20 cellular contexts compared by ENCODE assay signal in genomic region chr10:13356392-13356791, GRCh38. TPM values are rescaled to one million over a fixed set of nuclear protein-coding genes. Genes with fewer than 3 reads are reported as not detected.
DNase-seq lines count a peak whose midpoint lies in the region; ATAC-seq, FAIRE-seq and TF ChIP-seq lines count a peak whose summit lies in the region.
"Had no signal": no experiment of that assay in that cellular context is flagged by ENCODE, and none has a peak within 500 bp of the region (broad histone marks: within the 10 kb centered on the region; RNA-seq: fewer than 3 reads in every experiment).

No MANE protein-coding gene starts in this region.

- no peaks in the 10 kb centered on the region for H3K79me1 ChIP-seq in H1 (ENCODE audit: low read depth, low read length)

- no peak overlapping the region for H3K4ac ChIP-seq in H1 (replicated peaks; ENCODE audit: insufficient read length, low read depth, low read length)

- no peaks in the 10 kb centered on the region for H3K79me2 ChIP-seq in H1 (ENCODE audit: control insufficient read depth in 1 of 2, insufficient read depth in 2 of 2, low read length in 2 of 2)

- no peak overlapping the region for H2BK120ac ChIP-seq in H1 (replicated peaks; ENCODE audit: low read depth, low read length)

- no peak overlapping the region for H3K18ac ChIP-seq in H1 (ENCODE audit: extremely low read depth, low read length)

- no peak overlapping the region for H3K14ac ChIP-seq in H1 (ENCODE audit: insufficient read length)

- H2BK5ac ChIP-seq in H1 (ENCODE audit: low read depth, low read length) = no peak overlapping the region

- peaks cover 2% of the 10 kb centered on the region for H3K27me3 Mint-ChIP-seq in activated naive CD8-positive, alpha-beta T cell treated with anti-CD3 and anti-CD28 coated beads, Interleukin-2, amount 50 U/mL, for 24 hours
- H3K27me3 Mint-ChIP-seq in activated naive CD8-positive, alpha-beta T cell treated with anti-CD3 and anti-CD28 coated beads for 36 hours = no peaks in the 10 kb centered on the region
- peaks cover 33% of the 10 kb centered on the region for H3K27me3 Mint-ChIP-seq in progenitor cell of endocrine pancreas

- H3K36me3 Mint-ChIP-seq in activated naive CD8-positive, alpha-beta T cell treated with anti-CD3 and anti-CD28 coated beads, Interleukin-2, amount 50 U/mL, for 24 hours (ENCODE audit: low read depth) = no peaks in the 10 kb centered on the region
- no peaks in the 10 kb centered on the region for H3K36me3 Mint-ChIP-seq in activated naive CD8-positive, alpha-beta T cell treated with anti-CD3 and anti-CD28 coated beads for 36 hours
- no peaks in the 10 kb centered on the region for H3K36me3 Mint-ChIP-seq in progenitor cell of endocrine pancreas (ENCODE audit: insufficient read depth)
- H3K36me3 Mint-ChIP-seq: CD8-positive, alpha-beta T cell had no signal

- peak overlapping the region; percentile 15 for H3K27ac Mint-ChIP-seq in activated naive CD8-positive, alpha-beta T cell treated with anti-CD3 and anti-CD28 coated beads, Interleukin-2, amount 50 U/mL, for 24 hours
- H3K27ac Mint-ChIP-seq in activated naive CD8-positive, alpha-beta T cell treated with anti-CD3 and anti-CD28 coated beads for 36 hours = no peak overlapping the region
- peak overlapping the region; percentile 4 for H3K27ac Mint-ChIP-seq in progenitor cell of endocrine pancreas
- H3K27ac Mint-ChIP-seq: CD8-positive, alpha-beta T cell; HFFc6 had no signal

- H3K23me2 ChIP-seq in H1 (ENCODE audit: low read depth, low read length) = peaks cover 5% of the 10 kb centered on the region; the same call in 1 of the 2 replicates

- H3K27me3 ChIP-seq in H1 (replicated peaks in 1 of 4; ENCODE audit: control insufficient read depth in 3 of 4, extremely low read depth in 1 of 4, insufficient read depth in 3 of 4, low read length in 3 of 4) = no peaks in the 10 kb centered on the region

- H3K4me3 ChIP-seq in HEK293 (ENCODE audit: low read depth, low read length) (no peak overlapping the region), H1 (ENCODE audit: extremely low read depth in 1 of 4, insufficient read depth in 2 of 4, low read depth in 3 of 4, low read length in 4 of 4) (no peak overlapping the region)

- H3K4me1 ChIP-seq in HEK293 (ENCODE audit: control insufficient read depth, insufficient read depth, low read length) (no peaks in the 10 kb centered on the region), H1 (replicated peaks in 1 of 4; ENCODE audit: control insufficient read depth in 3 of 4, insufficient read depth in 4 of 4, low read length in 3 of 4) (peaks cover 11 to 20% (median 16%) of the 10 kb centered on the region in 4 experiments)

- H2BK12ac ChIP-seq in H1 (ENCODE audit: low read depth, low read length) = peak overlapping the region; percentile 42; the same call in 1 of the 2 replicates

- no peak overlapping the region for H3K27ac ChIP-seq in HEK293 (ENCODE audit: extremely low read depth, low read depth, low read length)
- H3K27ac ChIP-seq in H1 (ENCODE audit: low read depth, low read length) = no peak overlapping the region

- no peak for DNase-seq in activated naive CD8-positive, alpha-beta T cell treated with anti-CD3 and anti-CD28 coated beads, Interleukin-2, amount 50 U/mL, for 24 hours
- DNase-seq in activated naive CD8-positive, alpha-beta T cell treated with anti-CD3 and anti-CD28 coated beads for 36 hours = no peak
- DNase-seq in H1 (ENCODE audit: low read depth in 1 of 2, low spot score in 2 of 2) (no peak), progenitor cell of endocrine pancreas (ENCODE audit: low spot score, unreplicated experiment) (no peak), DMS53 (lab: John Stamatoyannopoulos, UW) (no peak), glomerular visceral epithelial cell (ENCODE audit: extremely low spot score) (no peak)
- DNase-seq: C1 segment of cervical spinal cord; Caco-2; CD8-positive, alpha-beta T cell; DMS153; DMS79; EL; GF-D8; H9; HFFc6 had no signal

- CTCF ChIA-PET in HEK293 (lab: Yijun Ruan, JAX) (interaction anchor here (0.6 kb wide), 1 partner anchor 58 kb away, joined by 3 read pairs; no protein-coding TSS in a partner anchor), H1 (lab: Charles Lee; ENCODE audit: partially characterized antibody) (interaction anchor here (1.1 to 1.9 kb wide), 2 partner anchors 16 to 173 kb away, joined by 3 to 7 read pairs; no protein-coding TSS in a partner anchor)

- no peak for TF ChIP-seq RAD21 in H1 (IDR thresholded peaks at IDR 0.05 in 1 of 2, conservative IDR thresholded peaks at IDR 0.05 in 1 of 2; ENCODE audit: low read depth in 2 of 2, low read length in 2 of 2)

- H3K23ac ChIP-seq in H1 (ENCODE audit: insufficient read length) = no peak overlapping the region

- no peak overlapping the region for H3K4me2 ChIP-seq in H1 (ENCODE audit: insufficient read depth in 1 of 2, low read depth in 2 of 2, low read length in 2 of 2)

- peak overlapping the region; percentile 55; the same call in 1 of the 2 replicates for H2AK5ac ChIP-seq in H1 (ENCODE audit: low read depth, low read length)

- no peak overlapping the region for H4K91ac ChIP-seq in H1 (replicated peaks; ENCODE audit: insufficient read length, low read length)

- ATAC-seq in activated naive CD8-positive, alpha-beta T cell treated with anti-CD3 and anti-CD28 coated beads, Interleukin-2, amount 50 U/mL, for 24 hours = no peak
- ATAC-seq in GM21529 (IDR thresholded peaks at IDR 0.05; ENCODE audit: unreplicated experiment) = no peak
- ATAC-seq: CD8-positive, alpha-beta T cell; HCT116 had no signal

- TF ChIP-seq CTCF in HEK293 (tag by site-specific recombination; IDR thresholded peaks at IDR 0.05) (no peak), H1 (IDR thresholded peaks at IDR 0.05; ENCODE audit: control extremely low read depth in 1 of 3, insufficient read depth in 1 of 3, low read depth in 1 of 3, low read length in 3 of 3) (no peak), progenitor cell of endocrine pancreas (IDR thresholded peaks at IDR 0.05; ENCODE audit: unreplicated experiment) (no peak)

- no peaks in the 10 kb centered on the region for H3K9me3 Mint-ChIP-seq in activated naive CD8-positive, alpha-beta T cell treated with anti-CD3 and anti-CD28 coated beads, Interleukin-2, amount 50 U/mL, for 24 hours
- no peaks in the 10 kb centered on the region for H3K9me3 Mint-ChIP-seq in activated naive CD8-positive, alpha-beta T cell treated with anti-CD3 and anti-CD28 coated beads for 36 hours
- no peaks in the 10 kb centered on the region for H3K9me3 Mint-ChIP-seq in progenitor cell of endocrine pancreas (ENCODE audit: low read depth)
- H3K9me3 Mint-ChIP-seq: CD8-positive, alpha-beta T cell; H9; HFFc6 had no signal

- peaks cover 10% of the 10 kb centered on the region for H3K4me1 Mint-ChIP-seq in activated naive CD8-positive, alpha-beta T cell treated with anti-CD3 and anti-CD28 coated beads, Interleukin-2, amount 50 U/mL, for 24 hours
- peaks cover 15% of the 10 kb centered on the region for H3K4me1 Mint-ChIP-seq in activated naive CD8-positive, alpha-beta T cell treated with anti-CD3 and anti-CD28 coated beads for 36 hours
- no peaks in the 10 kb centered on the region for H3K4me1 Mint-ChIP-seq in progenitor cell of endocrine pancreas (ENCODE audit: low read depth)

- TF ChIP-seq EP300 in H1 (IDR thresholded peaks at IDR 0.05; ENCODE audit: borderline replicate concordance in 1 of 2, low read depth in 2 of 2, low read length in 2 of 2) = no peak

- no peak overlapping the region for H4K5ac ChIP-seq in H1 (ENCODE audit: insufficient read length, low read depth, low read length)

- H3K4me3 Mint-ChIP-seq in activated naive CD8-positive, alpha-beta T cell treated with anti-CD3 and anti-CD28 coated beads, Interleukin-2, amount 50 U/mL, for 24 hours = no peak overlapping the region
- H3K4me3 Mint-ChIP-seq in activated naive CD8-positive, alpha-beta T cell treated with anti-CD3 and anti-CD28 coated beads for 36 hours = no peak overlapping the region
- no peak overlapping the region for H3K4me3 Mint-ChIP-seq in progenitor cell of endocrine pancreas (ENCODE audit: low read depth)
- H3K4me3 Mint-ChIP-seq: CD8-positive, alpha-beta T cell; H9; HFFc6 had no signal

- H3K9ac ChIP-seq in H1 (replicated peaks in 1 of 4; ENCODE audit: extremely low read depth in 1 of 4, low read depth in 3 of 4, low read length in 3 of 4) = no peak overlapping the region

- FAIRE-seq in H1 (lab: Jason Lieb, UNC) = no peak
- FAIRE-seq: GM12891, GM18507 had no signal

- H3K36me3 ChIP-seq in HEK293 (ENCODE audit: control insufficient read depth in 2 of 2, insufficient read depth in 1 of 2, low read length in 2 of 2) = no peaks in the 10 kb centered on the region
- H3K36me3 ChIP-seq in H1 (ENCODE audit: control insufficient read depth in 2 of 4, insufficient read depth in 4 of 4, low read length in 3 of 4) = no peaks in the 10 kb centered on the region

- no peak overlapping the region for H4K8ac ChIP-seq in H1 (ENCODE audit: extremely low read depth, insufficient read depth, low read length)

- peak overlapping the region; percentile 11; the same call in 1 of the 2 replicates for H2AFZ ChIP-seq in H1 (ENCODE audit: low read length)

- no peak overlapping the region for H3K56ac ChIP-seq in H1 (replicated peaks; ENCODE audit: insufficient read length, low read depth, low read length)

- WGBS in H1 (ENCODE audit: extremely low coverage in 1 of 2, insufficient coverage in 1 of 2, insufficient read length in 1 of 2, insufficient replicate concordance in 2 of 2, low coverage in 1 of 2, low lambda C conversion rate in 2 of 2, missing lambda C conversion rate in 1 of 2), 2 experiments = 88% methylated on average over 4 of the region's 4 CpGs; no CpG with 5 or more reads in 1 of the 2 experiments

- no peaks in the 10 kb centered on the region for H4K20me1 ChIP-seq in H1 (replicated peaks in 1 of 2; ENCODE audit: control insufficient read depth in 1 of 2, insufficient read depth in 2 of 2, low read length in 2 of 2)

- POLR2A ChIA-PET in HEK293 (lab: Yijun Ruan, JAX) (no interaction called here), H1 (lab: Charles Lee; ENCODE audit: partially characterized antibody) (no interaction called here)

- no peak overlapping the region for H2BK15ac ChIP-seq in H1 (ENCODE audit: low read length)

- H3K9me3 ChIP-seq in HEK293 (ENCODE audit: control insufficient read depth, insufficient read depth, low read depth, low read length) (no peaks in the 10 kb centered on the region), H1 (ENCODE audit: insufficient read depth in 2 of 2, low read depth in 1 of 2, low read length in 1 of 2) (no peaks in the 10 kb centered on the region)
- H3K9me3 ChIP-seq: Caco-2 had no signal

- TF ChIP-seq POLR2A in H1 (IDR thresholded peaks at IDR 0.05; ENCODE audit: control extremely low read depth in 1 of 2, low read depth in 2 of 2, low read length in 2 of 2) = no peak

- peak overlapping the region; percentile 68; the same call in 1 of the 2 replicates for H2BK20ac ChIP-seq in H1 (ENCODE audit: low read length)

RNA-seq across cellular contexts. Expression of gene SEPHS1, which starts 8.3 kb away (rescaled TPM):
- 10 to 100 TPM; 66.5 to 68.7 TPM for total RNA-seq in activated naive CD8-positive, alpha-beta T cell treated with anti-CD3 and anti-CD28 coated beads for 36 hours
- total RNA-seq in H1 (2021; fragmentation: NEBNext Ultra II Directional; extraction: Animal tissue kit (Norgen Biotek cat#: 25700)) = 633 and 683 TPM in 2 replicates
- polyA plus RNA-seq in H1 (2011; rRNA removed) = 226 and 270 TPM in 2 replicates
- polyA plus RNA-seq in H1 (2011; cell fraction: cytosol; rRNA removed) = 306 TPM
- polyA plus RNA-seq in H1 (2011; cell fraction: nucleus; rRNA removed) = 172 TPM
- 405 to 543 TPM (median 471 TPM) in 4 replicates for polyA plus RNA-seq in H1 (2012, experiment 1 of 2)
- polyA plus RNA-seq in H1 (2012, experiment 2 of 2) = 233 TPM
- polyA plus RNA-seq in H1 (2013, experiment 1 of 2) = 405 TPM
- polyA plus RNA-seq in H1 (2013, experiment 2 of 2) = 460 TPM
- polyA minus RNA-seq in H1 (2011; rRNA and poly(A)+ RNA removed) = 647 and 831 TPM in 2 replicates
- polyA minus RNA-seq in H1 (2011; cell fraction: cytosol; rRNA and poly(A)+ RNA removed) = 256 TPM
- 193 TPM for polyA minus RNA-seq in H1 (2011; cell fraction: nucleus; rRNA and poly(A)+ RNA removed)
- total RNA-seq in progenitor cell of endocrine pancreas = 117 and 127 TPM in 2 replicates

RNA-seq across cellular contexts. Expression of gene PHYH, which starts 56.5 kb away (rescaled TPM):
- total RNA-seq in activated naive CD8-positive, alpha-beta T cell treated with anti-CD3 and anti-CD28 coated beads for 36 hours = 10 to 100 TPM; 14.4 to 16.6 TPM
- 22.7 and 23.2 TPM in 2 replicates for total RNA-seq in H1 (2021; fragmentation: NEBNext Ultra II Directional; extraction: Animal tissue kit (Norgen Biotek cat#: 25700))
- polyA plus RNA-seq in H1 (2011; rRNA removed) = 22.0 and 22.9 TPM in 2 replicates
- polyA plus RNA-seq in H1 (2011; cell fraction: cytosol; rRNA removed) = 21.8 TPM
- 18.3 TPM for polyA plus RNA-seq in H1 (2011; cell fraction: nucleus; rRNA removed)
- polyA plus RNA-seq in H1 (2012, experiment 1 of 2) = 21.9 to 27.0 TPM (median 24.9 TPM) in 4 replicates
- 4.4 TPM for polyA plus RNA-seq in H1 (2012, experiment 2 of 2)
- polyA plus RNA-seq in H1 (2013, experiment 1 of 2) = 25.6 TPM
- 26.3 TPM for polyA plus RNA-seq in H1 (2013, experiment 2 of 2)
- polyA minus RNA-seq in H1 (2011; rRNA and poly(A)+ RNA removed) = 10.4 and 10.5 TPM in 2 replicates
- 5.9 TPM for polyA minus RNA-seq in H1 (2011; cell fraction: cytosol; rRNA and poly(A)+ RNA removed)
- 9.7 TPM for polyA minus RNA-seq in H1 (2011; cell fraction: nucleus; rRNA and poly(A)+ RNA removed)
- total RNA-seq in progenitor cell of endocrine pancreas = 19.0 and 19.9 TPM in 2 replicates
